18 cellular contexts compared by ENCODE assay signal in genomic region chr21:25906554-25906953, GRCh38.
"Had no signal": no experiment of that assay in that cellular context is flagged by ENCODE, and none has a peak within 500 bp of the region (broad histone marks: within the 10 kb centered on the region; RNA-seq: fewer than 3 reads in every experiment).

No MANE protein-coding gene starts in this region.

- H3K9me3 ChIP-seq: gastroesophageal sphincter, tibial artery had no signal

- H3K4me1 Mint-ChIP-seq: activated CD4-positive, alpha-beta memory T cell treated with anti-CD3 and anti-CD28 coated beads, Interleukin-2, amount 10 ng/mL, durations not matched to agents 7 days and 5 days had no signal

- H3K36me3 Mint-ChIP-seq: natural killer cell treated with Interleukin-12 subunit alpha and Interleukin-12 subunit beta and Interleukin-15 and Interleukin-18, amount 100 ng/mL, for 72 hours had no signal

- H3K27ac ChIP-seq: coronary artery, tibial artery had no signal

- H3K9me3 Mint-ChIP-seq: activated CD4-positive, alpha-beta memory T cell treated with anti-CD3 and anti-CD28 coated beads, Interleukin-2, amount 10 ng/mL, durations not matched to agents 7 days and 5 days; natural killer cell treated with Interleukin-12 subunit alpha and Interleukin-12 subunit beta and Interleukin-15 and Interleukin-18, amount 100 ng/mL, for 72 hours had no signal

- H3K36me3 ChIP-seq: tibial artery had no signal

- ATAC-seq: activated CD4-positive, CD25-positive, alpha-beta regulatory T cell treated with anti-CD3 and anti-CD28 coated beads, Interleukin-2, amount 50 U/mL, for 24 hours; gastroesophageal sphincter; left cardiac atrium; natural killer cell treated with Interleukin-12 subunit alpha and Interleukin-12 subunit beta and Interleukin-15 and Interleukin-18, amount 100 ng/mL, for 72 hours; right cardiac atrium; stimulated activated naive CD8-positive, alpha-beta T cell treated with anti-CD3 and anti-CD28 coated beads, Interleukin-15, Interleukin-2, amounts not matched to agents 100 U/mL and 50 U/mL, for 24 hours had no signal

- H3K27me3 Mint-ChIP-seq: activated CD4-positive, alpha-beta memory T cell treated with anti-CD3 and anti-CD28 coated beads, Interleukin-2, amount 10 ng/mL, durations not matched to agents 7 days and 5 days; activated naive CD8-positive, alpha-beta T cell had no signal

- H3K4me3 Mint-ChIP-seq: activated CD4-positive, alpha-beta memory T cell treated with anti-CD3 and anti-CD28 coated beads, Interleukin-2, amount 10 ng/mL, durations not matched to agents 7 days and 5 days; activated naive CD8-positive, alpha-beta T cell; natural killer cell treated with Interleukin-12 subunit alpha and Interleukin-12 subunit beta and Interleukin-15 and Interleukin-18, amount 100 ng/mL, for 72 hours had no signal

- DNase-seq: activated CD4-positive, alpha-beta memory T cell treated with anti-CD3 and anti-CD28 coated beads, Interleukin-2, amount 10 ng/mL, durations not matched to agents 7 days and 5 days; activated CD4-positive, alpha-beta T cell treated with anti-CD3 and anti-CD28 coated beads for 48 hours; activated effector memory CD4-positive, alpha-beta T cell treated with Interleukin-2 at 50 U/mL for 16 hours; activated naive CD4-positive, alpha-beta T cell treated with Interleukin-2 at 50 U/mL for 16 hours; activated T-cell treated with anti-CD3 and anti-CD28 coated beads, Interleukin-2, amount 50 U/mL, for 48 hours; anterior cingulate cortex; left cardiac atrium; posterior cingulate gyrus; right cardiac atrium; stimulated activated CD4-positive, alpha-beta T cell treated with anti-CD3 and anti-CD28 coated beads, Interleukin-4, amount 100 ng/mL, for 1 hour; stimulated activated naive CD8-positive, alpha-beta T cell treated with anti-CD3 and anti-CD28 coated beads, Interleukin-15, Interleukin-2, amounts not matched to agents 100 U/mL and 50 U/mL, for 24 hours; tibial artery had no signal

- H3K4me3 ChIP-seq: coronary artery, gastroesophageal sphincter, hepatocyte, tibial artery had no signal

- H3K27me3 ChIP-seq: gastroesophageal sphincter, hepatocyte, tibial artery had no signal

- H3K27ac Mint-ChIP-seq: activated CD4-positive, alpha-beta memory T cell treated with anti-CD3 and anti-CD28 coated beads, Interleukin-2, amount 10 ng/mL, durations not matched to agents 7 days and 5 days; activated naive CD8-positive, alpha-beta T cell; natural killer cell treated with Interleukin-12 subunit alpha and Interleukin-12 subunit beta and Interleukin-15 and Interleukin-18, amount 100 ng/mL, for 72 hours had no signal
